In genomic region chr10:51125518-51125917, GRCh38 we compare ENCODE assay signal across 28 cellular contexts.
"Had no signal": no experiment of that assay in that cellular context is flagged by ENCODE, and none has a peak within 500 bp of the region (broad histone marks: within the 10 kb centered on the region; RNA-seq: fewer than 3 reads in every experiment).

No MANE protein-coding gene starts in this region.

- H3K36me3 Mint-ChIP-seq: natural killer cell; neural progenitor cell; stimulated activated effector memory CD8-positive, alpha-beta T cell treated with anti-CD3 and anti-CD28 coated beads, Interleukin-12 subunit alpha, Interleukin-12 subunit beta, amount 100 ng/mL, for 72 hours; stimulated activated naive B cell treated with anti-CD40 and anti-IgM and Interleukin-4, amounts not matched to agents 10 μg/mL and 1 μg/mL and 100 μg/mL, for 72 hours had no signal

- H3K27me3 ChIP-seq: neural progenitor cell, ovary, right lobe of liver, sigmoid colon, stomach, thyroid gland, tibial nerve, upper lobe of left lung, vagina had no signal

- H3K4me1 Mint-ChIP-seq: natural killer cell; nephron; neural progenitor cell; stimulated activated effector memory CD8-positive, alpha-beta T cell treated with anti-CD3 and anti-CD28 coated beads, Interleukin-12 subunit alpha, Interleukin-12 subunit beta, amount 100 ng/mL, for 72 hours; stimulated activated naive B cell treated with anti-CD40 and anti-IgM and Interleukin-4, amounts not matched to agents 10 μg/mL and 1 μg/mL and 100 μg/mL, for 72 hours had no signal

- H3K4me1 ChIP-seq: neural progenitor cell, parathyroid adenoma, psoas muscle, right lobe of liver, sigmoid colon, tibial nerve, upper lobe of left lung, vagina had no signal

- FAIRE-seq: urothelium cell line had no signal

- H3K27ac ChIP-seq: neural progenitor cell, ovary, parathyroid adenoma, psoas muscle, right lobe of liver, sigmoid colon, stomach, thoracic aorta, thyroid gland, tibial nerve, upper lobe of left lung, vagina had no signal

- H3K9me3 ChIP-seq: ovary, psoas muscle, right lobe of liver, sigmoid colon, stomach, thoracic aorta, thyroid gland, tibial nerve, upper lobe of left lung, vagina had no signal

- H3K9me3 Mint-ChIP-seq: natural killer cell; stimulated activated effector memory CD8-positive, alpha-beta T cell treated with anti-CD3 and anti-CD28 coated beads, Interleukin-12 subunit alpha, Interleukin-12 subunit beta, amount 100 ng/mL, for 72 hours; stimulated activated naive CD8-positive, alpha-beta T cell treated with anti-CD3 and anti-CD28 coated beads, Interleukin-15, Interleukin-2, amounts not matched to agents 100 ng/mL and 50 ng/mL, for 24 hours had no signal

- H3K27ac Mint-ChIP-seq: natural killer cell; nephron; neural progenitor cell; progenitor cell of endocrine pancreas; stimulated activated effector memory CD8-positive, alpha-beta T cell treated with anti-CD3 and anti-CD28 coated beads, Interleukin-12 subunit alpha, Interleukin-12 subunit beta, amount 100 ng/mL, for 72 hours; stimulated activated naive B cell treated with anti-CD40 and anti-IgM and Interleukin-4, amounts not matched to agents 10 μg/mL and 1 μg/mL and 100 μg/mL, for 72 hours; stimulated activated naive CD8-positive, alpha-beta T cell treated with anti-CD3 and anti-CD28 coated beads, Interleukin-15, Interleukin-2, amounts not matched to agents 100 ng/mL and 50 ng/mL, for 24 hours had no signal

- H3K4me3 Mint-ChIP-seq: natural killer cell; nephron; neural progenitor cell; stimulated activated effector memory CD8-positive, alpha-beta T cell treated with anti-CD3 and anti-CD28 coated beads, Interleukin-12 subunit alpha, Interleukin-12 subunit beta, amount 100 ng/mL, for 72 hours; stimulated activated naive B cell treated with anti-CD40 and anti-IgM and Interleukin-4, amounts not matched to agents 10 μg/mL and 1 μg/mL and 100 μg/mL, for 72 hours; stimulated activated naive CD8-positive, alpha-beta T cell treated with anti-CD3 and anti-CD28 coated beads, Interleukin-15, Interleukin-2, amounts not matched to agents 100 ng/mL and 50 ng/mL, for 24 hours had no signal

- H3K4me3 ChIP-seq: neural progenitor cell, ovary, psoas muscle, right lobe of liver, sigmoid colon, stomach, thoracic aorta, thyroid gland, tibial nerve, upper lobe of left lung, vagina had no signal

- DNase-seq: natural killer cell; occipital lobe; ovary; posterior cingulate gyrus; psoas muscle; right cardiac atrium; right lobe of liver; sigmoid colon; stimulated activated CD4-positive, alpha-beta T cell treated with anti-CD3 and anti-CD28 coated beads, Interleukin-15, amount 100 ng/mL, for 24 hours; stimulated activated CD4-positive, alpha-beta T cell treated with anti-CD3 and anti-CD28 coated beads, Interleukin-2, amount 100 ng/mL, for 24 hours; stimulated activated CD4-positive, alpha-beta T cell treated with anti-CD3 and anti-CD28 coated beads, Interleukin-2, amount 100 ng/mL, for 48 hours; stimulated activated CD4-positive, alpha-beta T cell treated with anti-CD3 and anti-CD28 coated beads, Interleukin-4, amount 100 ng/mL, for 24 hours; stimulated activated naive B cell treated with anti-CD40 and anti-IgM and Interleukin-4, amounts not matched to agents 10 μg/mL and 1 μg/mL and 100 μg/mL, for 72 hours; stimulated activated naive CD4-positive, alpha-beta T cell treated with Interleukin-2 at 50 U/mL for 16 hours; stomach; thyroid gland; trophoblast cell; upper lobe of left lung had no signal

- ATAC-seq: natural killer cell; psoas muscle; right cardiac atrium; right lobe of liver; stimulated activated effector memory CD8-positive, alpha-beta T cell treated with anti-CD3 and anti-CD28 coated beads, Interleukin-12 subunit alpha, Interleukin-12 subunit beta, amount 100 ng/mL, for 72 hours; stimulated activated naive B cell treated with anti-CD40 and anti-IgM and Interleukin-4, amounts not matched to agents 10 μg/mL and 1 μg/mL and 100 μg/mL, for 72 hours had no signal

- H3K27me3 Mint-ChIP-seq: progenitor cell of endocrine pancreas; stimulated activated naive B cell treated with anti-CD40 and anti-IgM and Interleukin-4, amounts not matched to agents 10 μg/mL and 1 μg/mL and 100 μg/mL, for 72 hours; stimulated activated naive CD8-positive, alpha-beta T cell treated with anti-CD3 and anti-CD28 coated beads, Interleukin-15, Interleukin-2, amounts not matched to agents 100 ng/mL and 50 ng/mL, for 24 hours had no signal

- H3K36me3 ChIP-seq: neural progenitor cell, ovary, right lobe of liver, sigmoid colon, stomach, thoracic aorta, thyroid gland, tibial nerve, upper lobe of left lung, vagina had no signal
